ENCODE assay signal across 6 cellular contexts in genomic region chr12:60271816-60272215, GRCh38.
"Had no signal": no experiment of that assay in that cellular context is flagged by ENCODE, and none has a peak within 500 bp of the region (broad histone marks: within the 10 kb centered on the region; RNA-seq: fewer than 3 reads in every experiment).

No MANE protein-coding gene starts in this region.

- FAIRE-seq: HepG2, HTR-8/SVneo, K562 had no signal

- H3K27ac ChIP-seq: HL-60 had no signal

- H3K4me3 ChIP-seq: K562 had no signal

- ATAC-seq: HepG2, K562 had no signal

- DNase-seq: IMR-90, KBM-7 had no signal
